In the genomic region with DNA sequence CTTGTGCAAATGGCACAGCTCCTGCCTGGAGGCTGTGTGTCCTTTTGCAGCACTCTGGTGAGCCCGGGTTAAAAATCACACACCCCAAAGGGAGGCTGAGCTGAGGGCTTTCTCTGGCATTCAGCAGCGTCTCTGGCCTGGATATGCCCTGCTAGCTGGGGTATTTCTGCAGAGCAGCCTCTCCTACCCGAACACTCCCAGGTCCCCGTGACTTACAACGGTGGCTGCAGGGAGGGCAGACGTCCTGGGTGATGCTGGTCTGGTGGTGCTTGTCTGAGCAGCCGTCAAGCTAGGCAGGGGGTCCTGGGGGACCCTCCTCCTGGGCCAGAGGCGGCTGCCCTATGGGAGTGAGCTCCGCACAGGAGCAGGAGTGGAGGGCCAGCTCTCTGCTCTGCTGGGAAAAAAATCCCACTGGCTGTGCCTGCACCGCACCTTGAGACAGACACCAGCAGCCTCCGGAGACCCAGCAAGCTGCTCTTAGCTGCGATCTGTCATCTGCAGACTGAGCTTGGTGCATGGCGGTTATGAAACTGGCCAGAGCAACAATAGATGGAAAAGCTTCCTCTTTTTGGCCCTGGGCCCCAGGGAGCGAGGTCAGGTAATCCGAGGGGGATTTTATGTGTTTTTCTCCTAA, we compare ENCODE assay signal across 8 cellular contexts. TPM values are rescaled to one million over a fixed set of nuclear protein-coding genes. Genes with fewer than 3 reads are reported as not detected.
DNase-seq lines count a peak whose midpoint lies in the region; ATAC-seq and TF ChIP-seq lines count a peak whose summit lies in the region.

No MANE protein-coding gene starts in this region.

- H3K79me2 ChIP-seq in OCI-LY1 (ENCODE audit: insufficient read depth, low read length) = no peaks in the 10 kb centered on the region

- no peak overlapping the region for H2AFZ ChIP-seq in OCI-LY1 (ENCODE audit: low read length)

- H4K20me1 ChIP-seq in OCI-LY1 (ENCODE audit: insufficient read depth, low read length) = no peaks in the 10 kb centered on the region

- TF ChIP-seq CTCF in OCI-LY1 (IDR thresholded peaks at IDR 0.05; ENCODE audit: low read length) = no peak

- peak; percentile 35 for DNase-seq in activated T-cell treated with anti-CD3 and anti-CD28 coated beads, Interleukin-2, amount 50 U/mL, for 1 hour
- DNase-seq in activated T-cell treated with anti-CD3 and anti-CD28 coated beads for 4 hours = no peak
- no peak for DNase-seq in left cardiac atrium
- no peak for DNase-seq in GM19240 (ENCODE audit: insufficient read length, low spot score)
- no peak for DNase-seq in dermis blood vessel endothelial cell
- DNase-seq in NCI-H2227 (lab: John Stamatoyannopoulos, UW; ENCODE audit: unreplicated experiment) = no peak

- H3K9me3 ChIP-seq in OCI-LY1 (ENCODE audit: low read length) = no peaks in the 10 kb centered on the region

- H3K9me2 ChIP-seq in OCI-LY1 (ENCODE audit: low read depth, low read length) = no peaks in the 10 kb centered on the region

- ATAC-seq in HG02852 (IDR thresholded peaks at IDR 0.05; ENCODE audit: unreplicated experiment) = peak; percentile 62
- ATAC-seq in left cardiac atrium = peak; percentile 38 to 54

- H3K36me3 ChIP-seq in OCI-LY1 (ENCODE audit: insufficient read depth, low read length) = peaks cover 50% of the 10 kb centered on the region

- peak overlapping the region; percentile 91 for H3K4me2 ChIP-seq in OCI-LY1 (ENCODE audit: low read length)

- H3K27ac ChIP-seq in OCI-LY1 (ENCODE audit: low read depth, low read length, poor library complexity, severe bottlenecking) = peak overlapping the region; percentile 100

- H3F3A ChIP-seq in OCI-LY1 (ENCODE audit: insufficient read depth, low read length) = peaks cover 10% of the 10 kb centered on the region

- H3K4me1 ChIP-seq in OCI-LY1 (ENCODE audit: insufficient read depth, low read length, severe bottlenecking) = peaks cover 58% of the 10 kb centered on the region

- intact Hi-C loops in left cardiac atrium (cut with DNase I) = no loop called here

- peak overlapping the region; percentile 94 for H3K9ac ChIP-seq in OCI-LY1 (ENCODE audit: low read length)

- H3K4me3 ChIP-seq in OCI-LY1 (ENCODE audit: low read depth, low read length, poor library complexity, severe bottlenecking) = peak overlapping the region; percentile 77

- no peaks in the 10 kb centered on the region for H3K27me3 ChIP-seq in OCI-LY1 (ENCODE audit: insufficient read depth, low read length)

RNA-seq across cellular contexts. Expression of a gene that starts 41.3 kb away (rescaled TPM):
- total RNA-seq in left cardiac atrium (10 to 100 TPM; 26.4 to 27.7 TPM), dermis blood vessel endothelial cell (9.7 and 12.5 TPM in 2 replicates)

RNA-seq across cellular contexts. Expression of a gene that starts 43.0 kb away (rescaled TPM):
- total RNA-seq in left cardiac atrium (1 to 10 TPM; 1.8 to 3.0 TPM), dermis blood vessel endothelial cell (0.17 and 0.79 TPM in 2 replicates)
